In the genomic region with DNA sequence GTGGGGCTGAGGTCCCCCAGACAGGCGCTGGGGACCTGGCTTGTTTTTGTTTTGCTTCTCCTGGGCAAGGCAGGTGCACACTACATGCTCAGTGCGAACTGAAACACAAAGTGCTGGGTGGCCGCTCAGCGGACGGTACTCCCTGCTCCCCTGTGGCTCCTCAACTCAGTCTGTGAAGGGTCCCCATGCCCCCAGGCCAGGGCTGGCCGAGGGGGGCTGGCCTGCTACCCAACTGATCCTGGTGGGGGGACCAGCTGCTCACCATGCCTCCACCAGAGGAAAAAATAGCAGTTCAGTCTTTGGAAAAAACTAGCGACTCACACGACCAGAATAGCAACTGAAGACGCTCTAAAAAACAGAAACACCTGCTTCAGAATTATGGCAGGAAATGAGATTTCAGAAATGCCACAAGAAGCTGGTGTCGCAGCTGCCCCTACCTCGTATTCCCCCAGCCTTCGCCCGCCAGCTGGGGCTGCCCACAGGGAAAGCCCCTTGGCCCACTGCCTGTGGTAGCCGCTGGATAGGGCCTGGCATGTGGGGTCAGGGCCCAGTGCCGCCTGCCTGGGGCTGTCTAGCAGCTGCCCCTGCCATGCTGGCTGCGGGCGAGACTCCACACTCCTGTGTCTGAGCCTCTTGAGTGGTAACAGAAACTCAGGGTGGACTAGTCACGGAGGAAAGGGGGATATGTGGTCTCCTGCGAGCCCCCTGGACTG, we compare ENCODE assay signal across 8 cellular contexts. TPM values are rescaled to one million over a fixed set of nuclear protein-coding genes. Genes with fewer than 3 reads are reported as not detected.
DNase-seq lines count a peak whose midpoint lies in the region; ATAC-seq and TF ChIP-seq lines count a peak whose summit lies in the region.

No MANE protein-coding gene starts in this region.

- H3K27ac ChIP-seq in SU-DHL-6 (ENCODE audit: low read depth, low read length) (peak overlapping the region; percentile 94), thymus (ENCODE audit: low read depth) (peak overlapping the region; percentile 99)

- H3K36me3 ChIP-seq in SU-DHL-6 (ENCODE audit: low read length) (no peaks in the 10 kb centered on the region), thymus (ENCODE audit: control insufficient read depth, insufficient read depth) (no peaks in the 10 kb centered on the region)

- H3K9me3 ChIP-seq in SU-DHL-6 (ENCODE audit: insufficient read depth, low read length) = no peaks in the 10 kb centered on the region
- H3K9me3 ChIP-seq in thymus (ENCODE audit: control insufficient read depth) = no peaks in the 10 kb centered on the region

- H3K4me1 ChIP-seq in thymus (ENCODE audit: control insufficient read depth, insufficient read depth, low read length) = peaks cover 20% of the 10 kb centered on the region

- H3K4me3 ChIP-seq in SU-DHL-6 (ENCODE audit: insufficient read depth, low read length, poor library complexity, severe bottlenecking) (peak overlapping the region; percentile 35), thymus (ENCODE audit: low read length) (peak overlapping the region; percentile 49)

- 3% methylated on average over 19 of the region's 19 CpGs for WGBS in thymus

- peak overlapping the region; percentile 53 for H3K9ac ChIP-seq in SU-DHL-6 (ENCODE audit: low read length)

- H3F3A ChIP-seq in SU-DHL-6 (ENCODE audit: insufficient read depth) = peaks cover 47% of the 10 kb centered on the region

- no peaks in the 10 kb centered on the region for H3K27me3 ChIP-seq in SU-DHL-6 (ENCODE audit: low read length)
- H3K27me3 ChIP-seq in thymus (ENCODE audit: control insufficient read depth, insufficient read depth) = no peaks in the 10 kb centered on the region

- no peak for TF ChIP-seq CTCF in SU-DHL-6 (IDR thresholded peaks at IDR 0.05; ENCODE audit: insufficient read depth, low read length, poor library complexity, severe bottlenecking)

- DNase-seq in effector CD8-positive, alpha-beta T cell (lab: John Stamatoyannopoulos, UW) = peak; percentile 3
- DNase-seq in RKO (ENCODE audit: low spot score) = no peak
- DNase-seq in OCI-M2 (lab: John Stamatoyannopoulos, UW; ENCODE audit: unreplicated experiment) = no peak
- DNase-seq in pons (ENCODE audit: low spot score) = no peak

- peak overlapping the region; percentile 7 for H2AFZ ChIP-seq in SU-DHL-6 (ENCODE audit: low read depth, low read length, severe bottlenecking)

- H3K9me2 ChIP-seq in SU-DHL-6 (replicated peaks; ENCODE audit: insufficient read depth, low read length) = no peaks in the 10 kb centered on the region

- no peaks in the 10 kb centered on the region for H4K20me1 ChIP-seq in SU-DHL-6 (ENCODE audit: low read depth, low read length)

- no peaks in the 10 kb centered on the region for H3K79me2 ChIP-seq in SU-DHL-6 (ENCODE audit: insufficient read depth, low read length)

- peak; percentile 46 for ATAC-seq in GM18508 (IDR thresholded peaks at IDR 0.05; ENCODE audit: insufficient read depth, unreplicated experiment)
- peak; percentile 66 for ATAC-seq in HG02678 (IDR thresholded peaks at IDR 0.05; ENCODE audit: unreplicated experiment)

- H3K4me2 ChIP-seq in SU-DHL-6 (ENCODE audit: low read depth, low read length, poor library complexity, severe bottlenecking) = peak overlapping the region; percentile 60

RNA-seq across cellular contexts. Expression of gene MEX3C, which starts 43.7 kb away (rescaled TPM):
- 31.6 TPM for polyA plus RNA-seq in thymus
